In genomic region chr1:59333626-59334277, GRCh38 we compare ENCODE assay signal across 2 cellular contexts.
TF ChIP-seq lines count a peak whose summit lies in the region.

No MANE protein-coding gene starts in this region.

TF ChIP-seq in GM12891, 5 proteins besides CTCF, POLR2A, EP300 and RAD21 (continued from another document):
- TF ChIP-seq TAF1 (IDR thresholded peaks at IDR 0.05; ENCODE audit: low read depth, low read length) (no peak), SPI1 (IDR thresholded peaks at IDR 0.05; ENCODE audit: low read depth, low read length) (no peak), POU2F2 (IDR thresholded peaks at IDR 0.05; ENCODE audit: low read depth, low read length) (no peak)
TF ChIP-seq in GM12891: peak in this region for 0.

TF ChIP-seq in HepG2, 621 proteins besides CTCF, POLR2A, EP300 and RAD21:
- TF ChIP-seq ZNF142 (CRISPR knock-in tag; IDR thresholded peaks at IDR 0.05) (no peak), ZNF768 (CRISPR knock-in tag; IDR thresholded peaks at IDR 0.05) (peak; percentile 63; the same call in 1 of the 2 replicates)
